In the genomic region with DNA sequence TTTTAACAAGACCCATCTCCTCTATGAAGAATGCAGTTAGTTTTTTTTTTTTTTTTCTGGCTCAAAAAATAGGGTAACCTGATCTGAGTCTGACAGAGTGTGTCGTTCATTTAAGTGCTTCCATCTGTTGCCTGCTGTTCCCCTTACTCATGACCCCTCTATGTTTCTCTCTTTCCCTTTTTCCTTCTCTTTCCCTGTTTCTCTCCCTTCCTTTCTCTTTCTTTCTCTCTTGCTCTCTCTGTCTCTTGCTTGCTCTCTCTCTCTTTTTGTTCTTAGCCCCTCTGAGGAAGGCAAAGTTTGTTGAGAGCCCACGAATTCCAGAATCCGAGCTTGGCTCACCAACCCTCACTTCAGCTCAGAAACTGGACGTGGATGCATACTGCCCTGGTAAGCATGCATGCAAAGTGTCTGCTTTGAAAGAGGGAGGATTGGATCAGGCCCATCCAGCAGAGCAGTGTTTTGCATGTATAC, we compare ENCODE assay signal across 12 cellular contexts.
A peak's percentile ranks its signal among the peaks of the same experiment; 100 is the strongest.
DNase-seq lines count a peak whose midpoint lies in the region; ATAC-seq and TF ChIP-seq lines count a peak whose summit lies in the region.
"Had no signal": no experiment of that assay in that cellular context is flagged by ENCODE, and none has a peak within 500 bp of the region (broad histone marks: within the 10 kb centered on the region; RNA-seq: fewer than 3 reads in every experiment).

No MANE protein-coding gene starts in this region.

- no peaks in the 10 kb centered on the region for H3K4me1 Mint-ChIP-seq in activated T-cell treated with anti-CD3 and anti-CD28 coated beads, Interleukin-2, amount 50 U/mL, for 72 hours (ENCODE audit: low read depth)
- H3K4me1 Mint-ChIP-seq: activated naive CD8-positive, alpha-beta T cell treated with anti-CD3 and anti-CD28 coated beads, Interleukin-2, amount 50 U/mL, for 24 hours had no signal

- DNase-seq in NCI-H1092 treated with DMSO at 0.1 percent for 48 hours (lab: John Stamatoyannopoulos, UW), result peak; percentile 84
- DNase-seq in astrocyte of the cerebellum (ENCODE audit: low read depth), result no peak
- peak; percentile 48 for DNase-seq in medulla oblongata (ENCODE audit: extremely low spot score)
- no peak for DNase-seq in activated T-cell treated with anti-CD3 and anti-CD28 coated beads, Interleukin-2, amount 50 U/mL, for 72 hours
- DNase-seq in NK-92 (lab: John Stamatoyannopoulos, UW; ENCODE audit: unreplicated experiment), result no peak
- no peak for DNase-seq in DMS79 treated with DMSO at 0.1 percent for 48 hours (lab: John Stamatoyannopoulos, UW)
- DNase-seq: ACHN; activated naive CD8-positive, alpha-beta T cell treated with anti-CD3 and anti-CD28 coated beads, Interleukin-2, amount 50 U/mL, for 24 hours; naive thymus-derived CD8-positive, alpha-beta T cell had no signal

- H3K27me3 Mint-ChIP-seq in activated T-cell treated with anti-CD3 and anti-CD28 coated beads, Interleukin-2, amount 50 U/mL, for 72 hours (ENCODE audit: low read depth), result no peaks in the 10 kb centered on the region
- H3K27me3 Mint-ChIP-seq: activated naive CD8-positive, alpha-beta T cell treated with anti-CD3 and anti-CD28 coated beads, Interleukin-2, amount 50 U/mL, for 24 hours; naive thymus-derived CD8-positive, alpha-beta T cell had no signal

- no peak overlapping the region for H2AFZ ChIP-seq in ACC112 (ENCODE audit: low read length, unreplicated experiment)

- H3K4me1 ChIP-seq in ACC112 (ENCODE audit: control insufficient read depth, insufficient read depth, low read length, unreplicated experiment), result peaks cover 6% of the 10 kb centered on the region

- TF ChIP-seq CTCF in astrocyte of the cerebellum (IDR thresholded peaks at IDR 0.05; ENCODE audit: low read depth, low read length, missing control alignments), result no peak

- no peaks in the 10 kb centered on the region for H3K36me3 Mint-ChIP-seq in activated T-cell treated with anti-CD3 and anti-CD28 coated beads, Interleukin-2, amount 50 U/mL, for 72 hours (ENCODE audit: insufficient read depth in 2 of 2)

- in situ Hi-C loops in astrocyte of the cerebellum (cut with HindIII; ENCODE audit: low sequenced_read_pairs), result no loop called here

- peaks cover 20% of the 10 kb centered on the region for H3K79me2 ChIP-seq in ACC112 (ENCODE audit: control insufficient read depth, insufficient read depth, low read length, unreplicated experiment)

- H3K4me3 Mint-ChIP-seq in activated T-cell treated with anti-CD3 and anti-CD28 coated beads, Interleukin-2, amount 50 U/mL, for 72 hours, result no peak overlapping the region
- H3K4me3 Mint-ChIP-seq: activated naive CD8-positive, alpha-beta T cell treated with anti-CD3 and anti-CD28 coated beads, Interleukin-2, amount 50 U/mL, for 24 hours; naive thymus-derived CD8-positive, alpha-beta T cell had no signal

- H3K4me3 ChIP-seq in ACC112 (ENCODE audit: low read depth, low read length) (no peak overlapping the region), astrocyte of the cerebellum (ENCODE audit: low read depth, low read length) (peak overlapping the region; percentile 6)

- ATAC-seq in activated T-cell treated with anti-CD3 and anti-CD28 coated beads, Interleukin-2, amount 50 U/mL, for 72 hours (replicated peaks in 1 of 2), result no peak
- ATAC-seq in HG03432 (IDR thresholded peaks at IDR 0.05; ENCODE audit: unreplicated experiment), result no peak
- ATAC-seq: activated naive CD8-positive, alpha-beta T cell treated with anti-CD3 and anti-CD28 coated beads, Interleukin-2, amount 50 U/mL, for 24 hours; naive thymus-derived CD8-positive, alpha-beta T cell had no signal

- no peaks in the 10 kb centered on the region for H3K27me3 ChIP-seq in ACC112 (ENCODE audit: insufficient read depth, low read length)

- H3K27ac ChIP-seq in ACC112 (ENCODE audit: low read depth, low read length), result 0 out of 2 replicates have a peak overlapping the region, but pooled peaks have one; percentile 6
- H3K27ac ChIP-seq: KMS-11 had no signal

- H3K9me3 Mint-ChIP-seq in activated T-cell treated with anti-CD3 and anti-CD28 coated beads, Interleukin-2, amount 50 U/mL, for 72 hours, result no peaks in the 10 kb centered on the region
- H3K9me3 Mint-ChIP-seq: activated naive CD8-positive, alpha-beta T cell treated with anti-CD3 and anti-CD28 coated beads, Interleukin-2, amount 50 U/mL, for 24 hours; naive thymus-derived CD8-positive, alpha-beta T cell had no signal

- H3K36me3 ChIP-seq in ACC112 (ENCODE audit: insufficient read depth, low read length), result no peaks in the 10 kb centered on the region

- no peak overlapping the region for H3K27ac Mint-ChIP-seq in activated T-cell treated with anti-CD3 and anti-CD28 coated beads, Interleukin-2, amount 50 U/mL, for 72 hours
- H3K27ac Mint-ChIP-seq: activated naive CD8-positive, alpha-beta T cell treated with anti-CD3 and anti-CD28 coated beads, Interleukin-2, amount 50 U/mL, for 24 hours; naive thymus-derived CD8-positive, alpha-beta T cell had no signal

Comparison
In these comparisons a context has a peak if more than half of its experiments do, and no peak if none do; other contexts are left out.
1. DNase-seq: peak in NCI-H1092 treated with DMSO at 0.1 percent for 48 hours (single experiment) and medulla oblongata (single experiment); none in astrocyte of the cerebellum (single experiment), activated T-cell treated with anti-CD3 and anti-CD28 coated beads, Interleukin-2, amount 50 U/mL, for 72 hours (0 of 2), NK-92 (single experiment) and DMS79 treated with DMSO at 0.1 percent for 48 hours (single experiment).